Comparison of ENCODE assay signal across 1 cellular context in genomic region chr10:132746386-132746785, GRCh38.
TF ChIP-seq lines count a peak whose summit lies in the region.

No MANE protein-coding gene starts in this region.

TF ChIP-seq in IMR-90, 13 proteins besides CTCF, POLR2A, EP300 and RAD21:
- TF ChIP-seq CEBPB (IDR thresholded peaks at IDR 0.05; ENCODE audit: low read depth, low read length) (no peak), MAZ (IDR thresholded peaks at IDR 0.05; ENCODE audit: borderline replicate concordance, low read depth, low read length) (no peak), NFE2L2 (IDR thresholded peaks at IDR 0.05; ENCODE audit: low read depth, low read length) (no peak), ELK1 (IDR thresholded peaks at IDR 0.05; ENCODE audit: borderline replicate concordance, low read depth, low read length) (no peak), SMC3 (IDR thresholded peaks at IDR 0.05; ENCODE audit: low read depth, low read length) (no peak), RCOR1 (IDR thresholded peaks at IDR 0.05; ENCODE audit: insufficient replicate concordance, low read length) (no peak), USF2 (IDR thresholded peaks at IDR 0.05; ENCODE audit: low read depth, low read length) (no peak), MAFK (IDR thresholded peaks at IDR 0.05; ENCODE audit: low read depth, low read length) (no peak), RFX5 (IDR thresholded peaks at IDR 0.05; ENCODE audit: low read depth, low read length) (no peak), FOS (IDR thresholded peaks at IDR 0.05; ENCODE audit: low read depth, low read length) (no peak), CHD1 (IDR thresholded peaks at IDR 0.05; ENCODE audit: low read depth, low read length) (no peak), BHLHE40 (IDR thresholded peaks at IDR 0.05; ENCODE audit: low read depth, low read length) (no peak), MXI1 (IDR thresholded peaks at IDR 0.05; ENCODE audit: borderline replicate concordance, low read depth, low read length) (no peak)
